ENCODE assay signal across 1 cellular context in genomic region chr12:57145460-57146059, GRCh38.
TF ChIP-seq lines count a peak whose summit lies in the region.

No MANE protein-coding gene starts in this region.

TF ChIP-seq in liver, 16 proteins besides CTCF, POLR2A, EP300 and RAD21 (continued from another document):
- no peak for TF ChIP-seq REST (IDR thresholded peaks at IDR 0.05)
